Comparison of ENCODE assay signal across 11 cellular contexts in genomic region chr10:33968983-33969382, GRCh38.
"Had no signal": no experiment of that assay in that cellular context is flagged by ENCODE, and none has a peak within 500 bp of the region (broad histone marks: within the 10 kb centered on the region; RNA-seq: fewer than 3 reads in every experiment).

No MANE protein-coding gene starts in this region.

- H2AFZ ChIP-seq: GM23248, GM23338 had no signal

- DNase-seq: GOT3, H7, H9, HCEC 1CT, HFFc6 had no signal

- H3K9me3 ChIP-seq: HAP-1 had no signal

- H3K4me1 ChIP-seq: HAP-1 had no signal

- H3K27ac ChIP-seq: GM23248 had no signal

- FAIRE-seq: H1, H54 had no signal

- H3K4me3 ChIP-seq: GM23248, GM23338, HAP-1 had no signal

- H3K36me3 ChIP-seq: HAP-1 had no signal

- H3K9ac ChIP-seq: GM23248 had no signal

- ATAC-seq: GM23338, HCT116 had no signal

- H3K4me2 ChIP-seq: GM23338 had no signal
